In genomic region chr12:131933387-131933786, GRCh38 we compare ENCODE assay signal across 1 cellular context.
TF ChIP-seq lines count a peak whose summit lies in the region.

No MANE protein-coding gene starts in this region.

TF ChIP-seq in GM12878, 131 proteins besides CTCF, POLR2A, EP300 and RAD21:
- TF ChIP-seq SPI1 (IDR thresholded peaks at IDR 0.05; ENCODE audit: borderline replicate concordance, insufficient read depth, low read depth, low read length) (no peak), RFX5 (IDR thresholded peaks at IDR 0.05; ENCODE audit: low read depth, low read length) (no peak), TCF7 (IDR thresholded peaks at IDR 0.05; ENCODE audit: borderline replicate concordance) (no peak), SUZ12 (IDR thresholded peaks at IDR 0.05; ENCODE audit: unreplicated experiment) (no peak), DPF2 (IDR thresholded peaks at IDR 0.05) (no peak), IRF5 (IDR thresholded peaks at IDR 0.05; ENCODE audit: borderline replicate concordance) (no peak), SREBF1 (IDR thresholded peaks at IDR 0.05; ENCODE audit: low read length) (no peak), EZH2 (IDR thresholded peaks at IDR 0.05; ENCODE audit: borderline replicate concordance, control insufficient read depth, low read depth, low read length) (no peak), E4F1 (IDR thresholded peaks at IDR 0.05; ENCODE audit: borderline replicate concordance, partially characterized antibody) (no peak), SREBF2 (IDR thresholded peaks at IDR 0.05; ENCODE audit: low read length) (no peak), KLF5 (IDR thresholded peaks at IDR 0.05; ENCODE audit: partially characterized antibody) (no peak)
- TF ChIP-seq, protein P1, sequence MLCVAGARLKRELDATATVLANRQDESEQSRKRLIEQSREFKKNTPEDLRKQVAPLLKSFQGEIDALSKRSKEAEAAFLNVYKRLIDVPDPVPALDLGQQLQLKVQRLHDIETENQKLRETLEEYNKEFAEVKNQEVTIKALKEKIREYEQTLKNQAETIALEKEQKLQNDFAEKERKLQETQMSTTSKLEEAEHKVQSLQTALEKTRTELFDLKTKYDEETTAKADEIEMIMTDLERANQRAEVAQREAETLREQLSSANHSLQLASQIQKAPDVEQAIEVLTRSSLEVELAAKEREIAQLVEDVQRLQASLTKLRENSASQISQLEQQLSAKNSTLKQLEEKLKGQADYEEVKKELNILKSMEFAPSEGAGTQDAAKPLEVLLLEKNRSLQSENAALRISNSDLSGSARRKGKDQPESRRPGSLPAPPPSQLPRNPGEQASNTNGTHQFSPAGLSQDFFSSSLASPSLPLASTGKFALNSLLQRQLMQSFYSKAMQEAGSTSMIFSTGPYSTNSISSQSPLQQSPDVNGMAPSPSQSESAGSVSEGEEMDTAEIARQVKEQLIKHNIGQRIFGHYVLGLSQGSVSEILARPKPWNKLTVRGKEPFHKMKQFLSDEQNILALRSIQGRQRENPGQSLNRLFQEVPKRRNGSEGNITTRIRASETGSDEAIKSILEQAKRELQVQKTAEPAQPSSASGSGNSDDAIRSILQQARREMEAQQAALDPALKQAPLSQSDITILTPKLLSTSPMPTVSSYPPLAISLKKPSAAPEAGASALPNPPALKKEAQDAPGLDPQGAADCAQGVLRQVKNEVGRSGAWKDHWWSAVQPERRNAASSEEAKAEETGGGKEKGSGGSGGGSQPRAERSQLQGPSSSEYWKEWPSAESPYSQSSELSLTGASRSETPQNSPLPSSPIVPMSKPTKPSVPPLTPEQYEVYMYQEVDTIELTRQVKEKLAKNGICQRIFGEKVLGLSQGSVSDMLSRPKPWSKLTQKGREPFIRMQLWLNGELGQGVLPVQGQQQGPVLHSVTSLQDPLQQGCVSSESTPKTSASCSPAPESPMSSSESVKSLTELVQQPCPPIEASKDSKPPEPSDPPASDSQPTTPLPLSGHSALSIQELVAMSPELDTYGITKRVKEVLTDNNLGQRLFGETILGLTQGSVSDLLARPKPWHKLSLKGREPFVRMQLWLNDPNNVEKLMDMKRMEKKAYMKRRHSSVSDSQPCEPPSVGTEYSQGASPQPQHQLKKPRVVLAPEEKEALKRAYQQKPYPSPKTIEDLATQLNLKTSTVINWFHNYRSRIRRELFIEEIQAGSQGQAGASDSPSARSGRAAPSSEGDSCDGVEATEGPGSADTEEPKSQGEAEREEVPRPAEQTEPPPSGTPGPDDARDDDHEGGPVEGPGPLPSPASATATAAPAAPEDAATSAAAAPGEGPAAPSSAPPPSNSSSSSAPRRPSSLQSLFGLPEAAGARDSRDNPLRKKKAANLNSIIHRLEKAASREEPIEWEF (IDR thresholded peaks at IDR 0.05; ENCODE audit: insufficient replicate concordance, low read depth, low read length), result no peak
- TF ChIP-seq, protein P2, sequence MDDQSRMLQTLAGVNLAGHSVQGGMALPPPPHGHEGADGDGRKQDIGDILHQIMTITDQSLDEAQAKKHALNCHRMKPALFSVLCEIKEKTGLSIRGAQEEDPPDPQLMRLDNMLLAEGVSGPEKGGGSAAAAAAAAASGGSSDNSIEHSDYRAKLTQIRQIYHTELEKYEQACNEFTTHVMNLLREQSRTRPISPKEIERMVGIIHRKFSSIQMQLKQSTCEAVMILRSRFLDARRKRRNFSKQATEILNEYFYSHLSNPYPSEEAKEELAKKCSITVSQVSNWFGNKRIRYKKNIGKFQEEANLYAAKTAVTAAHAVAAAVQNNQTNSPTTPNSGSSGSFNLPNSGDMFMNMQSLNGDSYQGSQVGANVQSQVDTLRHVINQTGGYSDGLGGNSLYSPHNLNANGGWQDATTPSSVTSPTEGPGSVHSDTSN (IDR thresholded peaks at IDR 0.05; ENCODE audit: insufficient replicate concordance, low read depth, low read length), result no peak
TF ChIP-seq in GM12878: peak in this region for 0.
